8 cellular contexts compared by ENCODE assay signal in the genomic region with DNA sequence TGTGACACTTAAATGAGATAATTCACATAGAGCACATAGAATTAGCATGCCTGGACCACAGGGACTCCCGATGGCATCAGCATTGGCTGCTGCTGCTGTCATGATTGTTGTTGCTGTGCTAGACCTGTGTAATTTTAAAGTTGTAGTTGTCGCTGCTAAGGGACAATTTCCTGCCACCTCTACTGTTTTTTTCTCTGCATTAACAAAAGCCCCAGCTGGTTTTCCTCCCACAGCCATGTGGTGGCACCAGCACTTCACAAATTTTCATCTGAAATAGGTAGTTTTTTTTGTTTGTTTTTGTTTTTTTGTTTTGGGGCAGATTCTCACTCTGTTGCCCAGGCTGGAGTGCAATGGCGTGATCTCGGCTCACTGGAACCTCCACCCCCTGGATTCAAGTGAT. TPM values are rescaled to one million over a fixed set of nuclear protein-coding genes. Genes with fewer than 3 reads are reported as not detected.
DNase-seq lines count a peak whose midpoint lies in the region; ATAC-seq and TF ChIP-seq lines count a peak whose summit lies in the region.

No MANE protein-coding gene starts in this region.

- DNase-seq in NCI-H1092 treated with DMSO at 0.1 percent for 48 hours (lab: John Stamatoyannopoulos, UW) (peak; percentile 18), NCI-H1092 (lab: John Stamatoyannopoulos, UW) (no peak), NCI-H146 (lab: John Stamatoyannopoulos, UW) (peak; percentile 50), esophagus muscularis mucosa (ENCODE audit: extremely low spot score) (no peak), osteoblast (ENCODE audit: insufficient read length, low spot score, missing footprints) (no peak)
- peak; percentile 53 for DNase-seq in activated CD4-positive, alpha-beta memory T cell treated with anti-CD3 and anti-CD28 coated beads, Interleukin-2, amount 10 ng/mL, durations not matched to agents 7 days and 5 days

- intact Hi-C loops in esophagus muscularis mucosa (cut with DNase I), result loop anchor here (5.0 kb wide), 1 partner anchor 124 kb away; no protein-coding TSS in a partner anchor

- CTCF ChIA-PET in activated CD4-positive, alpha-beta memory T cell treated with anti-CD3 and anti-CD28 coated beads, Interleukin-2, amount 10 ng/mL, durations not matched to agents 7 days and 5 days (lab: Charles Lee), result interaction anchor here (0.6 to 2.2 kb wide), 12 partner anchors 12 to 636 kb away, joined by 3 to 16 read pairs (median 4); a partner anchor contains a TSS

- H3K36me3 ChIP-seq in esophagus muscularis mucosa (no peaks in the 10 kb centered on the region), osteoblast (ENCODE audit: insufficient read depth, low read length) (no peaks in the 10 kb centered on the region)

- peaks cover 0 to 7% (median 6%) of the 10 kb centered on the region in 4 donors for H3K4me1 ChIP-seq in esophagus muscularis mucosa
- no peaks in the 10 kb centered on the region for H3K4me1 ChIP-seq in osteoblast (ENCODE audit: insufficient read depth, low read length)

- H3K4me3 Mint-ChIP-seq in activated CD4-positive, alpha-beta memory T cell treated with anti-CD3 and anti-CD28 coated beads, Interleukin-2, amount 10 ng/mL, durations not matched to agents 7 days and 5 days, result no peak overlapping the region

- H4K20me1 ChIP-seq in osteoblast (ENCODE audit: insufficient read depth, low read length), result no peaks in the 10 kb centered on the region

- 33% methylated on average over 4 of the region's 4 CpGs for WGBS in esophagus muscularis mucosa

- H3K27ac Mint-ChIP-seq in activated CD4-positive, alpha-beta memory T cell treated with anti-CD3 and anti-CD28 coated beads, Interleukin-2, amount 10 ng/mL, durations not matched to agents 7 days and 5 days, result no peak overlapping the region

- TF ChIP-seq POLR2A in esophagus muscularis mucosa (IDR thresholded peaks at IDR 0.05; ENCODE audit: low read depth), result no peak

- H3K27me3 ChIP-seq in esophagus muscularis mucosa (no peaks in the 10 kb centered on the region), osteoblast (ENCODE audit: insufficient read depth, low read length) (peaks cover 2% of the 10 kb centered on the region)

- TF ChIP-seq EP300 in esophagus muscularis mucosa (IDR thresholded peaks at IDR 0.05), result no peak

- H3K4me3 ChIP-seq in esophagus muscularis mucosa (no peak overlapping the region), osteoblast (ENCODE audit: insufficient read depth, low read length) (no peak overlapping the region)

- H3K9me3 Mint-ChIP-seq in activated CD4-positive, alpha-beta memory T cell treated with anti-CD3 and anti-CD28 coated beads, Interleukin-2, amount 10 ng/mL, durations not matched to agents 7 days and 5 days, result no peaks in the 10 kb centered on the region

- H3K27ac ChIP-seq in esophagus muscularis mucosa (replicated peaks in 1 of 4) (no peak overlapping the region), osteoblast (ENCODE audit: low read depth, low read length) (no peak overlapping the region)

- H3K9me3 ChIP-seq in esophagus muscularis mucosa, result no peaks in the 10 kb centered on the region
- H3K9me3 ChIP-seq in osteoblast (ENCODE audit: low read depth, low read length), result no peaks in the 10 kb centered on the region

- POLR2A ChIA-PET in activated CD4-positive, alpha-beta memory T cell treated with anti-CD3 and anti-CD28 coated beads, Interleukin-2, amount 10 ng/mL, durations not matched to agents 7 days and 5 days (lab: Charles Lee), result interaction anchor here (0.6 kb wide), 2 partner anchors 151 to 885 kb away, joined by 3 read pairs; no protein-coding TSS in a partner anchor

- ATAC-seq in GM21619 (IDR thresholded peaks at IDR 0.05; ENCODE audit: unreplicated experiment), result peak; percentile 83
- no peak for ATAC-seq in HG02571 (IDR thresholded peaks at IDR 0.05; ENCODE audit: unreplicated experiment)

- no peaks in the 10 kb centered on the region for H3K36me3 Mint-ChIP-seq in activated CD4-positive, alpha-beta memory T cell treated with anti-CD3 and anti-CD28 coated beads, Interleukin-2, amount 10 ng/mL, durations not matched to agents 7 days and 5 days (ENCODE audit: low read depth)

- peaks cover 12% of the 10 kb centered on the region for H3K4me1 Mint-ChIP-seq in activated CD4-positive, alpha-beta memory T cell treated with anti-CD3 and anti-CD28 coated beads, Interleukin-2, amount 10 ng/mL, durations not matched to agents 7 days and 5 days

- TF ChIP-seq CTCF in esophagus muscularis mucosa (IDR thresholded peaks at IDR 0.05), result peak; percentile 43 to 57 (median 55)
- peak; percentile 57 for TF ChIP-seq CTCF in osteoblast (IDR thresholded peaks at IDR 0.05; ENCODE audit: extremely low read depth, low read depth, low read length)

- no peaks in the 10 kb centered on the region for H3K79me2 ChIP-seq in osteoblast (ENCODE audit: insufficient read depth, low read length)

- no peak overlapping the region for H3K4me2 ChIP-seq in osteoblast (ENCODE audit: insufficient read depth, low read length)

- H3K27me3 Mint-ChIP-seq in activated CD4-positive, alpha-beta memory T cell treated with anti-CD3 and anti-CD28 coated beads, Interleukin-2, amount 10 ng/mL, durations not matched to agents 7 days and 5 days, result peaks cover 10% of the 10 kb centered on the region

- no peak overlapping the region for H2AFZ ChIP-seq in osteoblast (ENCODE audit: low read length)

RNA-seq across cellular contexts. Expression of a gene that starts 25.4 kb away (rescaled TPM):
- 1 to 10 TPM; 4.5 to 5.2 TPM for total RNA-seq in activated CD4-positive, alpha-beta memory T cell treated with anti-CD3 and anti-CD28 coated beads, Interleukin-2, amount 10 ng/mL, durations not matched to agents 7 days and 5 days
- total RNA-seq in esophagus muscularis mucosa (10 to 100 TPM; 15.4 to 26.6 (median 25.5) TPM), osteoblast (5.1 and 5.9 TPM in 2 replicates)

RNA-seq across cellular contexts. Expression of a gene that starts 26.4 kb away (rescaled TPM):
- total RNA-seq in activated CD4-positive, alpha-beta memory T cell treated with anti-CD3 and anti-CD28 coated beads, Interleukin-2, amount 10 ng/mL, durations not matched to agents 7 days and 5 days, result not detected
- not detected for total RNA-seq in esophagus muscularis mucosa
- not detected in 2 replicates for total RNA-seq in osteoblast

RNA-seq across cellular contexts. Expression of a gene that starts 26.4 kb away (rescaled TPM):
- not detected for total RNA-seq in activated CD4-positive, alpha-beta memory T cell treated with anti-CD3 and anti-CD28 coated beads, Interleukin-2, amount 10 ng/mL, durations not matched to agents 7 days and 5 days
- total RNA-seq in esophagus muscularis mucosa, result not detected
- total RNA-seq in osteoblast, result not detected in 2 replicates

Comparison
In these comparisons a context has a peak if more than half of its experiments do, and no peak if none do; other contexts are left out.
1. DNase-seq: peak in NCI-H1092 treated with DMSO at 0.1 percent for 48 hours (single experiment), NCI-H146 (single experiment) and activated CD4-positive, alpha-beta memory T cell treated with anti-CD3 and anti-CD28 coated beads, Interleukin-2, amount 10 ng/mL, durations not matched to agents 7 days and 5 days (single experiment); none in NCI-H1092 (single experiment), esophagus muscularis mucosa (single experiment) and osteoblast (single experiment).